Comparison of ENCODE assay signal across 28 cellular contexts in genomic region chr2:190387422-190387821, GRCh38.
"Had no signal": no experiment of that assay in that cellular context is flagged by ENCODE, and none has a peak within 500 bp of the region (broad histone marks: within the 10 kb centered on the region; RNA-seq: fewer than 3 reads in every experiment).

No MANE protein-coding gene starts in this region.

- H3K27me3 ChIP-seq: stomach, suprapubic skin, testis, thyroid gland, tibial nerve, upper lobe of left lung, upper lobe of right lung, uterus, vagina had no signal

- H3K27ac Mint-ChIP-seq: stimulated activated effector memory CD8-positive, alpha-beta T cell treated with anti-CD3 and anti-CD28 coated beads, Interleukin-12 subunit alpha, Interleukin-12 subunit beta, amount 100 ng/mL, for 72 hours; stimulated activated memory B cell treated with anti-CD40 and anti-IgM and Interleukin-4, amounts not matched to agents 10 μg/mL and 1 μg/mL and 100 μg/mL, for 72 hours; stimulated activated naive B cell treated with anti-CD40 and anti-IgM and Interleukin-4, amounts not matched to agents 10 μg/mL and 1 μg/mL and 100 μg/mL, for 72 hours; stimulated activated naive CD8-positive, alpha-beta T cell treated with anti-CD3 and anti-CD28 coated beads, Interleukin-15, Interleukin-2, amounts not matched to agents 100 ng/mL and 50 ng/mL, for 24 hours; type B pancreatic cell had no signal

- H3K9me3 Mint-ChIP-seq: stimulated activated effector memory CD8-positive, alpha-beta T cell treated with anti-CD3 and anti-CD28 coated beads, Interleukin-12 subunit alpha, Interleukin-12 subunit beta, amount 100 ng/mL, for 72 hours; stimulated activated memory B cell treated with anti-CD40 and anti-IgM and Interleukin-4, amounts not matched to agents 10 μg/mL and 1 μg/mL and 100 μg/mL, for 72 hours; stimulated activated naive B cell treated with anti-CD40 and anti-IgM and Interleukin-4, amounts not matched to agents 10 μg/mL and 1 μg/mL and 100 μg/mL, for 72 hours; stimulated activated naive CD8-positive, alpha-beta T cell treated with anti-CD3 and anti-CD28 coated beads, Interleukin-15, amount 100 ng/mL, for 72 hours; stimulated activated naive CD8-positive, alpha-beta T cell treated with anti-CD3 and anti-CD28 coated beads, Interleukin-15, Interleukin-2, amounts not matched to agents 100 ng/mL and 50 ng/mL, for 24 hours; type B pancreatic cell had no signal

- H3K4me1 ChIP-seq: suprapubic skin, testis, thyroid gland, tibial artery, tibial nerve, upper lobe of left lung, upper lobe of right lung, uterus, vagina had no signal

- H3K4me1 Mint-ChIP-seq: stimulated activated memory B cell treated with anti-CD40 and anti-IgM and Interleukin-4, amounts not matched to agents 10 μg/mL and 1 μg/mL and 100 μg/mL, for 72 hours; stimulated activated naive B cell treated with anti-CD40 and anti-IgM and Interleukin-4, amounts not matched to agents 10 μg/mL and 1 μg/mL and 100 μg/mL, for 72 hours had no signal

- DNase-seq: stimulated activated CD4-positive, alpha-beta T cell treated with anti-CD3 and anti-CD28 coated beads, Interleukin-2, amount 100 ng/mL, for 48 hours; stimulated activated CD4-positive, alpha-beta T cell treated with anti-CD3 and anti-CD28 coated beads, Interleukin-4, amount 100 ng/mL, for 1 hour; stimulated activated CD4-positive, alpha-beta T cell treated with anti-CD3 and anti-CD28 coated beads, Interleukin-4, amount 100 ng/mL, for 24 hours; stimulated activated CD4-positive, alpha-beta T cell treated with anti-CD3 and anti-CD28 coated beads, Interleukin-4, amount 100 ng/mL, for 4 hours; stimulated activated CD8-positive, alpha-beta memory T cell treated with anti-CD3 and anti-CD28 coated beads, Interleukin-4, amount 100 ng/mL, for 48 hours; stimulated activated naive B cell treated with anti-CD40 and anti-IgM and Interleukin-4, amounts not matched to agents 10 μg/mL and 1 μg/mL and 100 μg/mL, for 72 hours; stimulated activated naive CD4-positive, alpha-beta T cell; stimulated activated naive CD4-positive, alpha-beta T cell treated with Interleukin-2 at 50 U/mL for 16 hours; stimulated activated naive CD8-positive, alpha-beta T cell treated with anti-CD3 and anti-CD28 coated beads, Interleukin-15, amount 100 ng/mL, for 72 hours; stimulated activated naive CD8-positive, alpha-beta T cell treated with anti-CD3 and anti-CD28 coated beads, Interleukin-15, Interleukin-2, amounts not matched to agents 100 U/mL and 50 U/mL, for 24 hours; stomach; substantia nigra; testis; thyroid gland; tibial artery; trophoblast cell; upper lobe of left lung; upper lobe of right lung; uterus had no signal

- H3K27ac ChIP-seq: stomach, suprapubic skin, testis, thoracic aorta, thyroid gland, tibial artery, tibial nerve, upper lobe of left lung, upper lobe of right lung, uterus, vagina had no signal

- H3K27me3 Mint-ChIP-seq: stimulated activated naive CD8-positive, alpha-beta T cell treated with anti-CD3 and anti-CD28 coated beads, Interleukin-15, amount 100 ng/mL, for 72 hours; stimulated activated naive CD8-positive, alpha-beta T cell treated with anti-CD3 and anti-CD28 coated beads, Interleukin-15, Interleukin-2, amounts not matched to agents 100 ng/mL and 50 ng/mL, for 24 hours had no signal

- H3K36me3 Mint-ChIP-seq: stimulated activated effector memory CD8-positive, alpha-beta T cell treated with anti-CD3 and anti-CD28 coated beads, Interleukin-12 subunit alpha, Interleukin-12 subunit beta, amount 100 ng/mL, for 72 hours; stimulated activated memory B cell treated with anti-CD40 and anti-IgM and Interleukin-4, amounts not matched to agents 10 μg/mL and 1 μg/mL and 100 μg/mL, for 72 hours; stimulated activated naive B cell treated with anti-CD40 and anti-IgM and Interleukin-4, amounts not matched to agents 10 μg/mL and 1 μg/mL and 100 μg/mL, for 72 hours; type B pancreatic cell had no signal

- FAIRE-seq: urothelium cell line had no signal

- H3K9me3 ChIP-seq: stomach, suprapubic skin, testis, thoracic aorta, thyroid gland, tibial artery, tibial nerve, upper lobe of left lung, upper lobe of right lung, uterus, vagina had no signal

- ATAC-seq: stimulated activated effector memory CD8-positive, alpha-beta T cell treated with anti-CD3 and anti-CD28 coated beads, Interleukin-12 subunit alpha, Interleukin-12 subunit beta, amount 100 ng/mL, for 72 hours; stimulated activated memory B cell treated with anti-CD40 and anti-IgM and Interleukin-4, amounts not matched to agents 10 μg/mL and 1 μg/mL and 100 μg/mL, for 72 hours; stimulated activated naive B cell treated with anti-CD40 and anti-IgM and Interleukin-4, amounts not matched to agents 10 μg/mL and 1 μg/mL and 100 μg/mL, for 72 hours; stimulated activated naive CD8-positive, alpha-beta T cell treated with anti-CD3 and anti-CD28 coated beads, Interleukin-15, amount 100 ng/mL, for 72 hours; stimulated activated naive CD8-positive, alpha-beta T cell treated with anti-CD3 and anti-CD28 coated beads, Interleukin-15, Interleukin-2, amounts not matched to agents 100 U/mL and 50 U/mL, for 24 hours; upper lobe of right lung had no signal

- H3K36me3 ChIP-seq: stomach, suprapubic skin, thoracic aorta, thyroid gland, tibial artery, tibial nerve, upper lobe of left lung, upper lobe of right lung, uterus, vagina had no signal

- H3K4me3 ChIP-seq: stomach, suprapubic skin, testis, thoracic aorta, thyroid gland, tibial artery, tibial nerve, upper lobe of left lung, upper lobe of right lung, uterus, vagina had no signal

- H3K4me3 Mint-ChIP-seq: stimulated activated effector memory CD8-positive, alpha-beta T cell treated with anti-CD3 and anti-CD28 coated beads, Interleukin-12 subunit alpha, Interleukin-12 subunit beta, amount 100 ng/mL, for 72 hours; stimulated activated memory B cell treated with anti-CD40 and anti-IgM and Interleukin-4, amounts not matched to agents 10 μg/mL and 1 μg/mL and 100 μg/mL, for 72 hours; stimulated activated naive B cell treated with anti-CD40 and anti-IgM and Interleukin-4, amounts not matched to agents 10 μg/mL and 1 μg/mL and 100 μg/mL, for 72 hours; stimulated activated naive CD8-positive, alpha-beta T cell treated with anti-CD3 and anti-CD28 coated beads, Interleukin-15, amount 100 ng/mL, for 72 hours; stimulated activated naive CD8-positive, alpha-beta T cell treated with anti-CD3 and anti-CD28 coated beads, Interleukin-15, Interleukin-2, amounts not matched to agents 100 ng/mL and 50 ng/mL, for 24 hours; type B pancreatic cell had no signal
